Comparison of ENCODE assay signal across 12 cellular contexts in genomic region chr4:13248621-13249298, GRCh38.
DNase-seq lines count a peak whose midpoint lies in the region; ATAC-seq and TF ChIP-seq lines count a peak whose summit lies in the region.
"Had no signal": no experiment of that assay in that cellular context is flagged by ENCODE, and none has a peak within 500 bp of the region (broad histone marks: within the 10 kb centered on the region; RNA-seq: fewer than 3 reads in every experiment).

No MANE protein-coding gene starts in this region.

- no peaks in the 10 kb centered on the region for H3K4me1 Mint-ChIP-seq in stimulated activated naive CD8-positive, alpha-beta T cell treated with anti-CD3 and anti-CD28 coated beads, Interleukin-15, amount 100 ng/mL, for 72 hours
- H3K4me1 Mint-ChIP-seq: activated T-helper 17 cell treated with anti-CD3 and anti-CD28 coated beads, Interleukin-2, amount 50 U/mL, for 72 hours had no signal

- no peak overlapping the region for H3K4me3 Mint-ChIP-seq in stimulated activated naive CD8-positive, alpha-beta T cell treated with anti-CD3 and anti-CD28 coated beads, Interleukin-15, amount 100 ng/mL, for 72 hours
- H3K4me3 Mint-ChIP-seq: activated T-helper 17 cell treated with anti-CD3 and anti-CD28 coated beads, Interleukin-2, amount 50 U/mL, for 72 hours had no signal

- H3K27me3 Mint-ChIP-seq in stimulated activated naive CD8-positive, alpha-beta T cell treated with anti-CD3 and anti-CD28 coated beads, Interleukin-15, amount 100 ng/mL, for 72 hours = no peaks in the 10 kb centered on the region
- H3K27me3 Mint-ChIP-seq: activated T-helper 17 cell treated with anti-CD3 and anti-CD28 coated beads, Interleukin-2, amount 50 U/mL, for 72 hours had no signal

- DNase-seq in NCI-H82 (lab: John Stamatoyannopoulos, UW) (peak; percentile 2), NCI-H82 treated with DMSO at 0.1 percent for 48 hours (lab: John Stamatoyannopoulos, UW; ENCODE audit: unreplicated experiment) (no peak), NCI-H226 (peak; percentile 7), epithelial cell of proximal tubule (ENCODE audit: low read depth) (no peak), renal cortical epithelial cell (ENCODE audit: low read depth) (peak; percentile 1), glomerular visceral epithelial cell (ENCODE audit: extremely low spot score) (no peak), NOMO-1 (lab: John Stamatoyannopoulos, UW; ENCODE audit: unreplicated experiment in 2 of 2) (no peak)
- DNase-seq in stimulated activated naive CD8-positive, alpha-beta T cell treated with anti-CD3 and anti-CD28 coated beads, Interleukin-15, amount 100 ng/mL, for 72 hours = no peak
- DNase-seq: activated CD4-positive, alpha-beta T cell treated with anti-CD3 and anti-CD28 coated beads for 4 hours; NCI-H1930; uterus had no signal

- ATAC-seq in stimulated activated naive CD8-positive, alpha-beta T cell treated with anti-CD3 and anti-CD28 coated beads, Interleukin-15, amount 100 ng/mL, for 72 hours = no peak
- ATAC-seq: activated T-helper 17 cell treated with anti-CD3 and anti-CD28 coated beads, Interleukin-2, amount 50 U/mL, for 72 hours had no signal

- peaks cover 48 to 52% of the 10 kb centered on the region in 2 donors for H3K9me3 Mint-ChIP-seq in stimulated activated naive CD8-positive, alpha-beta T cell treated with anti-CD3 and anti-CD28 coated beads, Interleukin-15, amount 100 ng/mL, for 72 hours

- no peak overlapping the region for H3K4me3 ChIP-seq in epithelial cell of proximal tubule (ENCODE audit: low read depth, low read length)
- H3K4me3 ChIP-seq: uterus had no signal

- H3K27ac Mint-ChIP-seq in stimulated activated naive CD8-positive, alpha-beta T cell treated with anti-CD3 and anti-CD28 coated beads, Interleukin-15, amount 100 ng/mL, for 72 hours = no peak overlapping the region
- H3K27ac Mint-ChIP-seq: activated T-helper 17 cell treated with anti-CD3 and anti-CD28 coated beads, Interleukin-2, amount 50 U/mL, for 72 hours had no signal

- TF ChIP-seq CTCF in epithelial cell of proximal tubule (conservative IDR thresholded peaks at IDR 0.05; ENCODE audit: low read depth, low read length) = peak; percentile 51

Comparison
In these comparisons a context has a peak if more than half of its experiments do, and no peak if none do; other contexts are left out.
1. DNase-seq: peak in NCI-H82 (single experiment), NCI-H226 (single experiment) and renal cortical epithelial cell (single experiment); none in NCI-H82 treated with DMSO at 0.1 percent for 48 hours (single experiment), epithelial cell of proximal tubule (single experiment), stimulated activated naive CD8-positive, alpha-beta T cell treated with anti-CD3 and anti-CD28 coated beads, Interleukin-15, amount 100 ng/mL, for 72 hours (0 of 2), glomerular visceral epithelial cell (single experiment) and NOMO-1 (0 of 2).